8 cellular contexts compared by ENCODE assay signal in the genomic region with DNA sequence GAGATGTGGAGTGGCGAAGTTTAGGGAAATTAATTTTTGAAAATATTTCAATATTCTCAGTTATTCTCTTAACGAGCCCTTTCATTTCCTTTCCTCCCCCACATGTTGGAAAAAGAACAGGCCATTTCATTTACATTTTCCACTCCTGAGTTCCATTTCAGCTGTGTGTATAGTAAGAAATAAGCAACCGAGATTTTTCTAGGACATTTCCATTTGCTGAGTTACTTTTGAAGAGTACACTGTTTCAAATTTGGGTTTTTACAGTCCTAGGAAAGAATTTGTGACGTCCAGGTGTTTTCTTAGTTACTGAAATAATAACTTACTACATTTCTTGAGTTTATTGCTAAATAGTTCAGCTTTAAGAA. TPM values are rescaled to one million over a fixed set of nuclear protein-coding genes. Genes with fewer than 3 reads are reported as not detected.
DNase-seq lines count a peak whose midpoint lies in the region; ATAC-seq and TF ChIP-seq lines count a peak whose summit lies in the region.

No MANE protein-coding gene starts in this region.

- intact Hi-C loops in CD8-positive, alpha-beta T cell (cut with DNase I, micrococcal nuclease): loop anchor here (5.0 to 10.0 kb wide), 5 partner anchors 35 to 565 kb away; a partner anchor contains a TSS
- intact Hi-C loops in PC-3 (cut with micrococcal nuclease): loop anchor here (1.0 kb wide), 1 partner anchor 104 kb away; no protein-coding TSS in a partner anchor

- H3K36me3 ChIP-seq in CD8-positive, alpha-beta T cell (ENCODE audit: insufficient read depth, low read length): no peaks in the 10 kb centered on the region
- H3K36me3 ChIP-seq in PC-3 (ENCODE audit: low read depth, low read length): no peaks in the 10 kb centered on the region

- no peaks in the 10 kb centered on the region for H3F3A ChIP-seq in PC-3 (ENCODE audit: low read length, unreplicated experiment)

- TSS peak; percentile 53 for BruUV-seq in PC-3 (replicated peaks; lab: Mats Ljungman, UMichigan)

- peaks cover 15% of the 10 kb centered on the region for H3K36me3 Mint-ChIP-seq in CD8-positive, alpha-beta T cell
- H3K36me3 Mint-ChIP-seq in osteocyte (ENCODE audit: unreplicated experiment): no peaks in the 10 kb centered on the region

- H3K4me2 ChIP-seq in PC-3 (ENCODE audit: low read length): peak overlapping the region; percentile 97

- ATAC-seq in CD8-positive, alpha-beta T cell: no peak
- no peak for ATAC-seq in PC-3
- no peak for ATAC-seq in GM21723 (IDR thresholded peaks at IDR 0.05; ENCODE audit: unreplicated experiment)

- H3K9ac ChIP-seq in PC-3 (ENCODE audit: low read length): peak overlapping the region; percentile 95

- H3K9me2 ChIP-seq in PC-3 (replicated peaks; ENCODE audit: low read length): no peaks in the 10 kb centered on the region

- DNase-seq in CD8-positive, alpha-beta T cell: no peak
- no peak for DNase-seq in PC-3
- DNase-seq in epithelial cell of esophagus (ENCODE audit: low read depth): no peak
- no peak for DNase-seq in osteocyte (ENCODE audit: extremely low spot score, unreplicated experiment)
- no peak for DNase-seq in NCI-H2171 treated with DMSO at 0.1 percent for 48 hours (lab: John Stamatoyannopoulos, UW)
- DNase-seq in ACHN: no peak
- no peak for DNase-seq in NCI-H2196 (lab: John Stamatoyannopoulos, UW; ENCODE audit: unreplicated experiment)

- H3K4me3 Mint-ChIP-seq in CD8-positive, alpha-beta T cell: peak overlapping the region; percentile 91
- peak overlapping the region; percentile 94 for H3K4me3 Mint-ChIP-seq in osteocyte (ENCODE audit: unreplicated experiment)

- H2AFZ ChIP-seq in PC-3 (ENCODE audit: low read length): peak overlapping the region; percentile 86

- POLR2A ChIA-PET in CD8-positive, alpha-beta T cell (lab: Charles Lee): interaction anchor here (1.1 to 4.6 kb wide), 9 partner anchors 11 to 144 kb away, joined by 3 to 80 read pairs (median 17); a partner anchor contains a TSS
- POLR2A ChIA-PET in PC-3 (lab: Charles Lee; ENCODE audit: unreplicated experiment): interaction anchor here (0.6 kb wide), 1 partner anchor 640 kb away, joined by 3 read pairs; no protein-coding TSS in a partner anchor

- in situ Hi-C loops in ACHN (cut with HindIII; ENCODE audit: low pct_ligation_motif_present, low pct_unique_long_range_greater_than_20kb, low sequenced_read_pairs): no loop called here

- H3K79me2 ChIP-seq in PC-3 (ENCODE audit: low read length): peaks cover 66% of the 10 kb centered on the region

- H3K27ac Mint-ChIP-seq in CD8-positive, alpha-beta T cell: peak overlapping the region; percentile 98
- H3K27ac Mint-ChIP-seq in osteocyte (ENCODE audit: unreplicated experiment): peak overlapping the region; percentile 92

- TF ChIP-seq CTCF in CD8-positive, alpha-beta T cell (IDR thresholded peaks at IDR 0.05): peak; percentile 7
- TF ChIP-seq CTCF in PC-3 (conservative IDR thresholded peaks at IDR 0.05; ENCODE audit: low read depth, low read length) (no peak), epithelial cell of esophagus (IDR thresholded peaks at IDR 0.05; ENCODE audit: insufficient read depth, low read depth, low read length, missing control alignments) (no peak), osteocyte (IDR thresholded peaks at IDR 0.05) (no peak)

- CTCF ChIA-PET in CD8-positive, alpha-beta T cell (lab: Charles Lee): interaction anchor here (1.0 to 1.5 kb wide), 4 partner anchors 29 to 146 kb away, joined by 3 to 8 read pairs (median 4); no protein-coding TSS in a partner anchor
- CTCF ChIA-PET in PC-3 (lab: Charles Lee): no interaction called here

- no peaks in the 10 kb centered on the region for H3K27me3 Mint-ChIP-seq in CD8-positive, alpha-beta T cell (ENCODE audit: low read depth)
- H3K27me3 Mint-ChIP-seq in osteocyte (ENCODE audit: unreplicated experiment): no peaks in the 10 kb centered on the region

- peak overlapping the region; percentile 58 for H3K4me3 ChIP-seq in CD8-positive, alpha-beta T cell (ENCODE audit: low read depth, low read length)
- H3K4me3 ChIP-seq in PC-3 (ENCODE audit: low read length) (peak overlapping the region; percentile 80), epithelial cell of esophagus (ENCODE audit: low read length) (peak overlapping the region; percentile 74)

- H3K9me3 Mint-ChIP-seq in CD8-positive, alpha-beta T cell: no peaks in the 10 kb centered on the region
- H3K9me3 Mint-ChIP-seq in osteocyte (ENCODE audit: unreplicated experiment): no peaks in the 10 kb centered on the region

- H3K4me1 Mint-ChIP-seq in CD8-positive, alpha-beta T cell (ENCODE audit: low read depth): peaks cover 51% of the 10 kb centered on the region
- H3K4me1 Mint-ChIP-seq in osteocyte (ENCODE audit: unreplicated experiment): peaks cover 52% of the 10 kb centered on the region

- peak overlapping the region; percentile 98 for H3K27ac ChIP-seq in CD8-positive, alpha-beta T cell (ENCODE audit: low read depth, low read length)
- H3K27ac ChIP-seq in PC-3 (ENCODE audit: low read length): no peak overlapping the region; the same call in 1 of the 2 replicates

- no peaks in the 10 kb centered on the region for H3K27me3 ChIP-seq in CD8-positive, alpha-beta T cell (ENCODE audit: insufficient read depth, low read length)
- H3K27me3 ChIP-seq in PC-3 (ENCODE audit: low read length): no peaks in the 10 kb centered on the region

- peaks cover 53% of the 10 kb centered on the region for H3K4me1 ChIP-seq in CD8-positive, alpha-beta T cell (ENCODE audit: insufficient read depth, low read length)
- H3K4me1 ChIP-seq in PC-3 (ENCODE audit: insufficient read depth, low read length): peaks cover 20% of the 10 kb centered on the region

- H4K20me1 ChIP-seq in PC-3 (ENCODE audit: low read length): peaks cover 34% of the 10 kb centered on the region

- H3K9me3 ChIP-seq in CD8-positive, alpha-beta T cell (ENCODE audit: low read length): no peaks in the 10 kb centered on the region
- no peaks in the 10 kb centered on the region for H3K9me3 ChIP-seq in PC-3 (ENCODE audit: low read length)

RNA-seq across cellular contexts. Expression of a gene that starts 1.2 kb away (rescaled TPM):
- total RNA-seq in CD8-positive, alpha-beta T cell: 100 to 1,000 TPM; 185 to 190 TPM
- 121 and 147 TPM in 2 replicates for total RNA-seq in PC-3 (2014; rRNA removed)
- 349 and 355 TPM in 2 replicates for total RNA-seq in osteocyte
